8 cellular contexts compared by ENCODE assay signal in the genomic region with DNA sequence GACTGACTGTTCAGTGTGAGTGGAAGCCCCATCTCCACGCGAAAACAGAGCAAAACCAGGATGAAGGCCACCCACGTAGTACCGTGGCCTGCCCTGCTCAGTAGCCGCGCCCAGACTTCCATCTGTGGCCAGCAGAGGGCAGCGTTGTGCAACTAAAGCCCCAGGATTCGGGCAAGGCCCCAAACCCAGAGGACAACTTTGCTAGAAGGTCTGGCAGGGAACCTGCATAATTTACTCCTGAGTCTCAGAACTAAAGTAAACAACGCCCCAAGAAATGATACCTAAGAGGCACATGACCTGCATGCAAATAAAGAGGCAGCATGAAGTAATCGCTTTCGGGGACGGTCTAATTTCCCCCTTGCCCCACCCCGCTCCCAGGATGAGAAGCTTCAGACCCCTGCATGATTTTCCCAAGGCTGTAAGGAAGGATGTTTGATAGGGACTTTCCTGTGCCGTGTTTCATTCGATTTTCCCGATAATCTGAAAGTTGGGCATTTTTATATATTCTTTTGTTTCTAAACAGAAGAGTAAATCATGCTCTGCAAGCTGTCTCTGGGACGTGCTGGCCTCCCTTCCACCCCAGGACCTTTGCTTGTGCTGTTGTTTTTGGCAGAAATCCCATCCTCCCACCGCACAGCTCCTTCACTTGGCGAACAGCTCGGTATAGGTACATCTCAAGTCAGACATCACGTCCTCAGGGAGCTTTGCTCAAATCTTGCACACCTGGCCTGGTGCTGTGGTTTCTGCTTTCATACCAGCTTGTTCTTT. TPM values are rescaled to one million over a fixed set of nuclear protein-coding genes. Genes with fewer than 3 reads are reported as not detected.
DNase-seq lines count a peak whose midpoint lies in the region; ATAC-seq and TF ChIP-seq lines count a peak whose summit lies in the region.

No MANE protein-coding gene starts in this region.

- H3K36me3 Mint-ChIP-seq in natural killer cell, result no peaks in the 10 kb centered on the region
- no peaks in the 10 kb centered on the region for H3K36me3 Mint-ChIP-seq in stimulated activated effector memory CD8-positive, alpha-beta T cell treated with anti-CD3 and anti-CD28 coated beads, Interleukin-12 subunit alpha, Interleukin-12 subunit beta, amount 100 ng/mL, for 72 hours

- TF ChIP-seq POLR2A in esophagus squamous epithelium (IDR thresholded peaks at IDR 0.05), result no peak

- H3K27me3 ChIP-seq in OCI-LY1 (ENCODE audit: insufficient read depth, low read length), result no peaks in the 10 kb centered on the region
- H3K27me3 ChIP-seq in esophagus squamous epithelium, result peaks cover 0 to 17% (median 0%) of the 10 kb centered on the region in 4 donors

- 23 to 30% methylated on average over 21 of the region's 21 CpGs for WGBS in esophagus squamous epithelium, 2 donors

- peak; percentile 72 for DNase-seq in SIG-M5 treated with dmso at 0.1 percent for 504 hours (lab: John Stamatoyannopoulos, UW; ENCODE audit: unreplicated experiment)
- no peak for DNase-seq in SIG-M5 (lab: John Stamatoyannopoulos, UW)
- peak; percentile 74 for DNase-seq in activated T-cell treated with anti-CD3 and anti-CD28 coated beads for 48 hours (ENCODE audit: low read depth)
- DNase-seq in esophagus squamous epithelium (lab: John Stamatoyannopoulos, UW), result no peak
- DNase-seq in natural killer cell, result peak; percentile 71
- peak; percentile 82 to 89 for DNase-seq in stimulated activated effector memory CD8-positive, alpha-beta T cell treated with anti-CD3 and anti-CD28 coated beads, Interleukin-12 subunit alpha, Interleukin-12 subunit beta, amount 100 ng/mL, for 72 hours (ENCODE audit: low spot score in 2 of 2)

- no peak overlapping the region for H3K27ac Mint-ChIP-seq in natural killer cell
- no peak overlapping the region for H3K27ac Mint-ChIP-seq in stimulated activated effector memory CD8-positive, alpha-beta T cell treated with anti-CD3 and anti-CD28 coated beads, Interleukin-12 subunit alpha, Interleukin-12 subunit beta, amount 100 ng/mL, for 72 hours

- no peaks in the 10 kb centered on the region for H3K9me2 ChIP-seq in OCI-LY1 (ENCODE audit: low read depth, low read length)

- H3K4me3 Mint-ChIP-seq in natural killer cell, result no peak overlapping the region
- H3K4me3 Mint-ChIP-seq in stimulated activated effector memory CD8-positive, alpha-beta T cell treated with anti-CD3 and anti-CD28 coated beads, Interleukin-12 subunit alpha, Interleukin-12 subunit beta, amount 100 ng/mL, for 72 hours, result no peak overlapping the region

- no peaks in the 10 kb centered on the region for H3K79me2 ChIP-seq in OCI-LY1 (ENCODE audit: insufficient read depth, low read length)

- H3K4me3 ChIP-seq in OCI-LY1 (ENCODE audit: low read depth, low read length, poor library complexity, severe bottlenecking) (no peak overlapping the region), esophagus squamous epithelium (no peak overlapping the region)

- no peak overlapping the region for H3K9ac ChIP-seq in OCI-LY1 (ENCODE audit: low read length)

- H3K27ac ChIP-seq in OCI-LY1 (ENCODE audit: low read depth, low read length, poor library complexity, severe bottlenecking) (no peak overlapping the region), esophagus squamous epithelium (no peak overlapping the region)

- peaks cover 0 to 6% of the 10 kb centered on the region in 2 donors for H3K4me1 Mint-ChIP-seq in natural killer cell
- H3K4me1 Mint-ChIP-seq in stimulated activated effector memory CD8-positive, alpha-beta T cell treated with anti-CD3 and anti-CD28 coated beads, Interleukin-12 subunit alpha, Interleukin-12 subunit beta, amount 100 ng/mL, for 72 hours, result peaks cover 4% of the 10 kb centered on the region

- H2AFZ ChIP-seq in OCI-LY1 (ENCODE audit: low read length), result no peak overlapping the region

- H3K4me1 ChIP-seq in OCI-LY1 (ENCODE audit: insufficient read depth, low read length, severe bottlenecking), result no peaks in the 10 kb centered on the region
- H3K4me1 ChIP-seq in esophagus squamous epithelium, result peaks cover 0 to 10% (median 0%) of the 10 kb centered on the region in 3 donors

- no peaks in the 10 kb centered on the region for H4K20me1 ChIP-seq in OCI-LY1 (ENCODE audit: insufficient read depth, low read length)

- ATAC-seq in HG03342 (IDR thresholded peaks at IDR 0.05; ENCODE audit: unreplicated experiment) (peak; percentile 91), natural killer cell (peak; percentile 90 to 99 (median 97))
- ATAC-seq in stimulated activated effector memory CD8-positive, alpha-beta T cell treated with anti-CD3 and anti-CD28 coated beads, Interleukin-12 subunit alpha, Interleukin-12 subunit beta, amount 100 ng/mL, for 72 hours, result peak; percentile 88

- H3K9me3 ChIP-seq in OCI-LY1 (ENCODE audit: low read length) (no peaks in the 10 kb centered on the region), esophagus squamous epithelium (no peaks in the 10 kb centered on the region)

- no peaks in the 10 kb centered on the region for H3K36me3 ChIP-seq in OCI-LY1 (ENCODE audit: insufficient read depth, low read length)
- H3K36me3 ChIP-seq in esophagus squamous epithelium, result no peaks in the 10 kb centered on the region

- peak; percentile 95 for TF ChIP-seq CTCF in OCI-LY1 (IDR thresholded peaks at IDR 0.05; ENCODE audit: low read length)
- peak; percentile 81 to 95 (median 92) for TF ChIP-seq CTCF in esophagus squamous epithelium (IDR thresholded peaks at IDR 0.05)
- TF ChIP-seq CTCF in natural killer cell (IDR thresholded peaks at IDR 0.05), result peak; percentile 89

- no peaks in the 10 kb centered on the region for H3K9me3 Mint-ChIP-seq in natural killer cell
- H3K9me3 Mint-ChIP-seq in stimulated activated effector memory CD8-positive, alpha-beta T cell treated with anti-CD3 and anti-CD28 coated beads, Interleukin-12 subunit alpha, Interleukin-12 subunit beta, amount 100 ng/mL, for 72 hours, result no peaks in the 10 kb centered on the region

- no peaks in the 10 kb centered on the region for H3F3A ChIP-seq in OCI-LY1 (ENCODE audit: insufficient read depth, low read length)

- peaks cover 0 to 9% of the 10 kb centered on the region in 2 donors for H3K27me3 Mint-ChIP-seq in natural killer cell (ENCODE audit: low read depth in 2 of 2)

- no peak overlapping the region for H3K4me2 ChIP-seq in OCI-LY1 (ENCODE audit: low read length)

- intact Hi-C loops in esophagus squamous epithelium (cut with DNase I) (loop anchor here (10.0 kb wide), 2 partner anchors 48 to 238 kb away; no protein-coding TSS in a partner anchor), natural killer cell (cut with micrococcal nuclease) (no loop called here)

RNA-seq across cellular contexts. Expression of a gene that starts 18.6 kb away (rescaled TPM):
- 10 to 100 TPM; 18.2 to 32.4 (median 23.3) TPM for total RNA-seq in esophagus squamous epithelium
- 10 to 100 TPM; 34.8 to 39.6 (median 37.8) TPM for total RNA-seq in natural killer cell

Comparison
In these comparisons a context has a peak if more than half of its experiments do, and no peak if none do; other contexts are left out.
1. DNase-seq: peak in SIG-M5 treated with dmso at 0.1 percent for 504 hours (single experiment), activated T-cell treated with anti-CD3 and anti-CD28 coated beads for 48 hours (single experiment), natural killer cell (single experiment) and stimulated activated effector memory CD8-positive, alpha-beta T cell treated with anti-CD3 and anti-CD28 coated beads, Interleukin-12 subunit alpha, Interleukin-12 subunit beta, amount 100 ng/mL, for 72 hours (2 of 2); none in SIG-M5 (single experiment) and esophagus squamous epithelium (single experiment).
2. Peak in every context shown above with its lines, with median percentiles within 50 percentile points of each other: ATAC-seq and CTCF ChIP-seq.